Comparison of ENCODE assay signal across 16 cellular contexts in genomic region chr11:394858-395655, GRCh38. TPM values are rescaled to one million over a fixed set of nuclear protein-coding genes. Genes with fewer than 3 reads are reported as not detected.
DNase-seq lines count a peak whose midpoint lies in the region; ATAC-seq and TF ChIP-seq lines count a peak whose summit lies in the region.
"Had no signal": no experiment of that assay in that cellular context is flagged by ENCODE, and none has a peak within 500 bp of the region (broad histone marks: within the 10 kb centered on the region; RNA-seq: fewer than 3 reads in every experiment).

No MANE protein-coding gene starts in this region.

- H3K36me3 ChIP-seq in RWPE2 (ENCODE audit: low read depth), result peaks cover 27% of the 10 kb centered on the region
- no peaks in the 10 kb centered on the region for H3K36me3 ChIP-seq in prostate gland
- H3K36me3 ChIP-seq: BE2C had no signal

- POLR2A ChIA-PET in HEK293T (lab: Yijun Ruan, JAX), result no interaction called here

- H3K27me3 Mint-ChIP-seq in Calu3 (ENCODE audit: unreplicated experiment), result no peaks in the 10 kb centered on the region

- no peaks in the 10 kb centered on the region for H3K9me3 Mint-ChIP-seq in Calu3 (ENCODE audit: low read depth, unreplicated experiment)
- H3K9me3 Mint-ChIP-seq: nephron had no signal

- H3K27ac Mint-ChIP-seq in Calu3 (ENCODE audit: unreplicated experiment), result peak overlapping the region; percentile 66
- H3K27ac Mint-ChIP-seq: nephron had no signal

- peak overlapping the region; percentile 95 for H3K4me3 Mint-ChIP-seq in Calu3 (ENCODE audit: low read depth, unreplicated experiment)
- H3K4me3 Mint-ChIP-seq: nephron had no signal

- peaks cover 56% of the 10 kb centered on the region for H3K36me3 Mint-ChIP-seq in Calu3 (ENCODE audit: insufficient read depth, unreplicated experiment)

- TF ChIP-seq CTCF in Calu3 (IDR thresholded peaks at IDR 0.05; ENCODE audit: unreplicated experiment), result no peak
- TF ChIP-seq CTCF in RWPE2 (IDR thresholded peaks at IDR 0.05; ENCODE audit: poor library complexity, severe bottlenecking), result no peak
- no peak for TF ChIP-seq CTCF in prostate gland (IDR thresholded peaks at IDR 0.05)

- TF ChIP-seq POLR2A in prostate gland (IDR thresholded peaks at IDR 0.05), result no peak

- intact Hi-C loops in Calu3 (cut with micrococcal nuclease; ENCODE audit: unreplicated experiment) (no loop called here), prostate gland (cut with DNase I) (no loop called here)

- peaks cover 12% of the 10 kb centered on the region for H3K4me1 ChIP-seq in RWPE2 (ENCODE audit: insufficient read depth, poor library complexity, severe bottlenecking)
- H3K4me1 ChIP-seq in prostate gland (replicated peaks), result peaks cover 10% of the 10 kb centered on the region
- H3K4me1 ChIP-seq: BE2C had no signal

- no peaks in the 10 kb centered on the region for H3K9me3 ChIP-seq in RWPE2 (ENCODE audit: severe bottlenecking)
- no peaks in the 10 kb centered on the region for H3K9me3 ChIP-seq in prostate gland
- H3K9me3 ChIP-seq: BE2C had no signal

- peak overlapping the region; percentile 90 for H3K4me3 ChIP-seq in RWPE2 (ENCODE audit: severe bottlenecking)
- peak overlapping the region; percentile 28 for H3K4me3 ChIP-seq in iPS-11a (ENCODE audit: low read depth, low read length)
- peak overlapping the region; percentile 40 to 55 for H3K4me3 ChIP-seq in prostate gland

- CTCF ChIA-PET in Calu3 (lab: Charles Lee), result interaction anchor here (0.6 kb wide), 1 partner anchor 79 kb away, joined by 3 read pairs; no protein-coding TSS in a partner anchor
- CTCF ChIA-PET in HEK293T (lab: Yijun Ruan, JAX), result no interaction called here

- ATAC-seq in RWPE2 (ENCODE audit: low read depth) (no peak; the same call in 2 of the 3 replicates), GM21367 (IDR thresholded peaks at IDR 0.05; ENCODE audit: unreplicated experiment) (no peak), GM18870 (IDR thresholded peaks at IDR 0.05; ENCODE audit: unreplicated experiment) (no peak)

- no peaks in the 10 kb centered on the region for H3K27me3 ChIP-seq in RWPE2 (ENCODE audit: insufficient read depth, poor library complexity, severe bottlenecking)
- H3K27me3 ChIP-seq in prostate gland (replicated peaks; ENCODE audit: insufficient read depth), result no peaks in the 10 kb centered on the region
- H3K27me3 ChIP-seq: BE2C had no signal

- H3K4me1 Mint-ChIP-seq in Calu3 (ENCODE audit: low read depth, unreplicated experiment), result peaks cover 17% of the 10 kb centered on the region
- H3K4me1 Mint-ChIP-seq: nephron had no signal

- no TSS peak for BruUV-seq in Calu3 (replicated peaks; lab: Mats Ljungman, UMichigan)

- peak overlapping the region; percentile 91 for H3K27ac ChIP-seq in RWPE2 (ENCODE audit: poor library complexity, severe bottlenecking)
- peak overlapping the region; percentile 75 to 76 for H3K27ac ChIP-seq in prostate gland

- DNase-seq in Calu3 (no peak), RWPE2 (ENCODE audit: low spot score) (no peak), prostate gland (ENCODE audit: low spot score) (no peak), HEK293T (ENCODE audit: extremely low spot score) (no peak), middle frontal gyrus (ENCODE audit: extremely low spot score, low spot score) (no peak)
- DNase-seq: activated CD4-positive, alpha-beta T cell treated with anti-CD3 and anti-CD28 coated beads, Interleukin-2, amount 50 U/mL, for 48 hours; activated effector memory CD4-positive, alpha-beta T cell treated with Interleukin-2 at 50 U/mL for 16 hours; BE2C; central memory CD4-positive, alpha-beta T cell; GF-D8 had no signal

- WGBS in prostate gland, result 48% methylated on average over 25 of the region's 25 CpGs

TF ChIP-seq in HEK293T, 16 proteins besides CTCF, POLR2A, EP300 and RAD21:
- TF ChIP-seq SUZ12 (IDR thresholded peaks at IDR 0.05), result no peak
- TF ChIP-seq NFRKB (IDR thresholded peaks at IDR 0.05), result no peak
- no peak for TF ChIP-seq PKNOX1 (IDR thresholded peaks at IDR 0.05)
- TF ChIP-seq BHLHE40 (IDR thresholded peaks at IDR 0.05; ENCODE audit: borderline replicate concordance), result no peak
- no peak for TF ChIP-seq SP1 (IDR thresholded peaks at IDR 0.05)
- no peak for TF ChIP-seq ELF4 (IDR thresholded peaks at IDR 0.05)
- no peak for TF ChIP-seq LEF1 (IDR thresholded peaks at IDR 0.05; ENCODE audit: borderline replicate concordance)
- no peak for TF ChIP-seq CTBP1 (IDR thresholded peaks at IDR 0.05; ENCODE audit: borderline replicate concordance)
- TF ChIP-seq L3MBTL2 (conservative IDR thresholded peaks at IDR 0.05), result no peak
- TF ChIP-seq FOXM1 (IDR thresholded peaks at IDR 0.05; ENCODE audit: borderline replicate concordance), result no peak
- TF ChIP-seq ARNT (IDR thresholded peaks at IDR 0.05), result no peak
- no peak for TF ChIP-seq FOXK2 (IDR thresholded peaks at IDR 0.05)
TF ChIP-seq in HEK293T: peak in this region for 0.

RNA-seq across cellular contexts. Expression of gene PKP3, which starts 1.0 kb away (rescaled TPM):
- 128 and 154 TPM in 2 replicates for total RNA-seq in Calu3 (2022)
- 10 to 100 TPM; 58.6 to 88.4 TPM for total RNA-seq in prostate gland
- total RNA-seq: OCI-LY7; T-helper 2 cell treated with Interferon-gamma antibody and Interleukin-4, amounts not matched to agents 100 ng/mL and 5 ng/mL, for 36 hours had no signal

RNA-seq across cellular contexts. Expression of gene SIGIRR, which starts 19.7 kb away (rescaled TPM):
- total RNA-seq in Calu3 (2022) (76.3 and 83.6 TPM in 2 replicates), prostate gland (10 to 100 TPM; 40.4 to 75.6 TPM)

RNA-seq across cellular contexts. Expression of gene B4GALNT4, which starts 25.8 kb away (rescaled TPM):
- total RNA-seq in Calu3 (2022) (1.9 and 4.6 TPM in 2 replicates), prostate gland (10 to 100 TPM in 1 of 2 donors, 1 to 10 TPM in 1; 5.8 to 14.2 TPM)
- total RNA-seq: OCI-LY7 had no signal

RNA-seq across cellular contexts. Expression of gene ANO9, which starts 46.8 kb away (rescaled TPM):
- total RNA-seq in Calu3 (2022) (27.2 and 32.2 TPM in 2 replicates), prostate gland (1 to 10 TPM; 8.4 to 9.1 TPM)

RNA-seq across cellular contexts. Expression of gene PTDSS2, which starts 55.0 kb away (rescaled TPM):
- total RNA-seq in Calu3 (2022) (25.1 and 30.4 TPM in 2 replicates), prostate gland (10 to 100 TPM; 46.3 to 50.3 TPM)

Comparison
In these comparisons a context has a peak if more than half of its experiments do, and no peak if none do; other contexts are left out.
1. H3K4me3 ChIP-seq: peak in every context shown above with its lines; median percentile 90 in RWPE2; 48 in prostate gland; 28 in iPS-11a.